ENCODE assay signal across 8 cellular contexts in the genomic region with DNA sequence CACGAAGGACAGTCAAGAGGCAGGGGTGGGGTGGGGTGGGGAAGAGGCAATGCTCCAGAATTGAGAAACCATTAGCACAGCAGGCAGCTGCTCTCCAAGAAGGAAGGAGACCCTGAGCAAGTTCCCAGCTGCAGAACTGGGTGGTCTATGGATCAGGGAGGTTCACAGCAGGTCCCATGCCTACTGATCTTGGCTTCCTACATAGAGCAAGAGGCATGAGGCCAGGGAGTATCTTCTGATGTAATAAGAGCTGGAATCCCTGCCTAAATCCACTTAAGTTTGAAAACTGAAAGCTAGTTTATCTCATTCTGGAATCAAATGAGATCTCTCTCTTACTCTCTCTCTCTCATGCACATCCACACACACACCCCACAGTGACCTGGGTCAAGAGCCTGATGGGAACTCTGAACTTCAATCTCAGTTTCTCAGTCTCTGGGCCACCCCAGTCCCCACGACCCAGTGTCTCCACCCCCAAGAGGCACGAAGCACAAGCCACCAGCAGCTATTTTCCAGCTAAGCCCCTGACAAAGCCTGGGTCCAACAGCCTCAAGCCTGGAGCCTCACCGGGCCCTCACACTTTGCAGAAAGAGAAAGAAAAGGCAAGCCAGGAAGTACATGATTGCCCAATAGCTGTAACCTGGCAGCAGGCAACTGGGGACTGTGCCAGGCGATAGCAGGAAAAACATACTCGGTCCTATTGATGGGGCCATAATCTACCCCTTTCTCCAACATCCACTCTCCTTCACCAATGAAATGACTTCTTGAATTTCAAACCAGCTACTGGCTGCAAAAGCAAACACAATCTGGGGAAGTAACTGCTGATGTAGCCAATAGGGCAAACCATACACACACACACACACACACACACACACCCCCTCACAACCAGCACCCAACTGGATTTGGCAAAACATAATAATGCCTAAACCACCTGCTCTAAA. TPM values are rescaled to one million over a fixed set of nuclear protein-coding genes. Genes with fewer than 3 reads are reported as not detected.
DNase-seq lines count a peak whose midpoint lies in the region; ATAC-seq and TF ChIP-seq lines count a peak whose summit lies in the region.

No MANE protein-coding gene starts in this region.

- H3K9me3 ChIP-seq in colonic mucosa = no peaks in the 10 kb centered on the region
- no peaks in the 10 kb centered on the region for H3K9me3 ChIP-seq in transverse colon

- peak overlapping the region; percentile 100 for H3K4me3 Mint-ChIP-seq in memory B cell

- CTCF ChIA-PET in BJ (lab: Yijun Ruan, JAX) = interaction anchor here (0.8 to 22.5 kb wide), 6 partner anchors 8 to 46 kb away, joined by 3 to 679 read pairs (median 4); no protein-coding TSS in a partner anchor
- CTCF ChIA-PET in RWPE1 (lab: Yijun Ruan, JAX) = interaction anchor here (0.6 to 17.7 kb wide), 7 partner anchors 17 to 774 kb away, joined by 3 to 622 read pairs (median 4); no protein-coding TSS in a partner anchor

- H3K27ac ChIP-seq in RWPE1 = peak overlapping the region; percentile 98
- H3K27ac ChIP-seq in colonic mucosa = peak overlapping the region; percentile 91
- peak overlapping the region; percentile 84 to 93 (median 90) for H3K27ac ChIP-seq in transverse colon

- H3K27me3 ChIP-seq in BJ (ENCODE audit: control insufficient read depth, insufficient read depth, low read length) (no peaks in the 10 kb centered on the region), colonic mucosa (no peaks in the 10 kb centered on the region), transverse colon (no peaks in the 10 kb centered on the region)

- peaks cover 40% of the 10 kb centered on the region for H3K4me1 ChIP-seq in colonic mucosa
- peaks cover 38 to 65% (median 52%) of the 10 kb centered on the region in 4 donors for H3K4me1 ChIP-seq in transverse colon

- no peak for TF ChIP-seq CTCF in BJ (IDR thresholded peaks at IDR 0.05; ENCODE audit: insufficient read depth, low read depth, low read length)
- TF ChIP-seq CTCF in RWPE1 (conservative IDR thresholded peaks at IDR 0.05; ENCODE audit: low read depth) = no peak
- TF ChIP-seq CTCF in colonic mucosa (IDR thresholded peaks at IDR 0.05) = no peak
- TF ChIP-seq CTCF in transverse colon (IDR thresholded peaks at IDR 0.05) = no peak

- H3K27ac Mint-ChIP-seq in memory B cell = peak overlapping the region; percentile 99

- H3K36me3 ChIP-seq in BJ (ENCODE audit: control insufficient read depth, insufficient read depth, low read length) (no peaks in the 10 kb centered on the region), colonic mucosa (no peaks in the 10 kb centered on the region), transverse colon (no peaks in the 10 kb centered on the region)

- POLR2A ChIA-PET in BJ (lab: Charles Lee) = no interaction called here
- POLR2A ChIA-PET in RWPE1 (lab: Yijun Ruan, JAX; ENCODE audit: low non-redundant PET) = interaction anchor here (0.6 to 5.3 kb wide), 4 partner anchors 18 to 43 kb away, joined by 3 to 26 read pairs (median 3); no protein-coding TSS in a partner anchor

- ATAC-seq in memory B cell (ENCODE audit: low read depth) = no peak
- no peak for ATAC-seq in GM19452 (IDR thresholded peaks at IDR 0.05; ENCODE audit: unreplicated experiment)
- no peak for ATAC-seq in GM18517 (IDR thresholded peaks at IDR 0.05; ENCODE audit: unreplicated experiment)

- TF ChIP-seq POLR2A in transverse colon (IDR thresholded peaks at IDR 0.05) = no peak

- intact Hi-C loops in colonic mucosa (cut with DNase I) = no loop called here
- intact Hi-C loops in transverse colon (cut with DNase I; ENCODE audit: low total_unique reads) = no loop called here

- H3K4me3 ChIP-seq in BJ (ENCODE audit: low read depth, low read length) = peak overlapping the region; percentile 25; the same call in 1 of the 2 replicates
- H3K4me3 ChIP-seq in colonic mucosa = peak overlapping the region; percentile 87
- H3K4me3 ChIP-seq in transverse colon = peak overlapping the region in 3 of 4 donors; percentile 8 to 69 (median 24)

- H3K9me3 Mint-ChIP-seq in memory B cell = no peaks in the 10 kb centered on the region

- peaks cover 16% of the 10 kb centered on the region for H3K36me3 Mint-ChIP-seq in memory B cell

- no peak for TF ChIP-seq EP300 in transverse colon (IDR thresholded peaks at IDR 0.05; ENCODE audit: low read depth)

- H3K27me3 Mint-ChIP-seq in memory B cell = no peaks in the 10 kb centered on the region

- peak overlapping the region in 1 of 2 donors; percentile 66 for H3K9ac ChIP-seq in colonic mucosa (ENCODE audit: low read depth in 2 of 2, low read length in 2 of 2)

- in situ Hi-C loops in transverse colon (cut with MboI; ENCODE audit: low pct_ligation_motif_present in 1 of 4, low pct_unique_long_range_greater_than_20kb in 1 of 4, low sequenced_read_pairs in 3 of 4) = loop anchor here in 2 of 4 donors (5.0 to 10.0 kb wide), 2 partner anchors 42 to 45 kb away; no protein-coding TSS in a partner anchor

- DNase-seq in BJ (ENCODE audit: low read depth) (no peak), HuH-7.5 (ENCODE audit: low spot score) (peak; percentile 53), RWPE1 (ENCODE audit: low spot score) (peak; percentile 91), colonic mucosa (peak; percentile 88), memory B cell (ENCODE audit: low spot score in 2 of 2) (no peak), transverse colon (peak; percentile 87)

- WGBS in transverse colon (ENCODE audit: low coverage in 1 of 2), 2 donors = 14 to 52% methylated on average over 2 to 6 of the region's 6 CpGs

- peaks cover 52% of the 10 kb centered on the region for H3K4me1 Mint-ChIP-seq in memory B cell

RNA-seq across cellular contexts. Expression of gene NUAK2, which starts 2.2 kb away (rescaled TPM):
- polyA plus RNA-seq in BJ (2011; rRNA removed) = 3.4 and 5.8 TPM in 2 replicates
- polyA minus RNA-seq in BJ (2011; rRNA and poly(A)+ RNA removed) = 7.6 and 8.7 TPM in 2 replicates
- 10 to 100 TPM; 21.2 to 27.2 TPM for total RNA-seq in colonic mucosa
- 10 to 100 TPM; 12.5 to 46.8 (median 24.4) TPM for total RNA-seq in transverse colon

RNA-seq across cellular contexts. Expression of gene KLHDC8A, which starts 37.4 kb away (rescaled TPM):
- not detected in 2 replicates for polyA plus RNA-seq in BJ (2011; rRNA removed)
- polyA minus RNA-seq in BJ (2011; rRNA and poly(A)+ RNA removed) = 0.43 TPM in 1 of 2 replicates, not detected in the other
- under 1 TPM; 0.44 to 0.58 TPM for total RNA-seq in colonic mucosa
- under 1 TPM in 2 of 4 donors, not detected in 2; 0.32 to 0.41 TPM for total RNA-seq in transverse colon

Comparison
In these comparisons a context has a peak if more than half of its experiments do, and no peak if none do; other contexts are left out.
1. DNase-seq: peak in HuH-7.5 (single experiment), RWPE1 (single experiment), colonic mucosa (single experiment) and transverse colon (single experiment); none in BJ (single experiment) and memory B cell (0 of 2).
2. H3K4me3 ChIP-seq: peak in every context shown above with its lines; median percentile 87 in colonic mucosa; 25 in BJ; 24 in transverse colon.
3. Peak in every context shown above with its lines, with median percentiles within 50 percentile points of each other: H3K27ac ChIP-seq.